Comparison of ENCODE assay signal across 8 cellular contexts in the genomic region with DNA sequence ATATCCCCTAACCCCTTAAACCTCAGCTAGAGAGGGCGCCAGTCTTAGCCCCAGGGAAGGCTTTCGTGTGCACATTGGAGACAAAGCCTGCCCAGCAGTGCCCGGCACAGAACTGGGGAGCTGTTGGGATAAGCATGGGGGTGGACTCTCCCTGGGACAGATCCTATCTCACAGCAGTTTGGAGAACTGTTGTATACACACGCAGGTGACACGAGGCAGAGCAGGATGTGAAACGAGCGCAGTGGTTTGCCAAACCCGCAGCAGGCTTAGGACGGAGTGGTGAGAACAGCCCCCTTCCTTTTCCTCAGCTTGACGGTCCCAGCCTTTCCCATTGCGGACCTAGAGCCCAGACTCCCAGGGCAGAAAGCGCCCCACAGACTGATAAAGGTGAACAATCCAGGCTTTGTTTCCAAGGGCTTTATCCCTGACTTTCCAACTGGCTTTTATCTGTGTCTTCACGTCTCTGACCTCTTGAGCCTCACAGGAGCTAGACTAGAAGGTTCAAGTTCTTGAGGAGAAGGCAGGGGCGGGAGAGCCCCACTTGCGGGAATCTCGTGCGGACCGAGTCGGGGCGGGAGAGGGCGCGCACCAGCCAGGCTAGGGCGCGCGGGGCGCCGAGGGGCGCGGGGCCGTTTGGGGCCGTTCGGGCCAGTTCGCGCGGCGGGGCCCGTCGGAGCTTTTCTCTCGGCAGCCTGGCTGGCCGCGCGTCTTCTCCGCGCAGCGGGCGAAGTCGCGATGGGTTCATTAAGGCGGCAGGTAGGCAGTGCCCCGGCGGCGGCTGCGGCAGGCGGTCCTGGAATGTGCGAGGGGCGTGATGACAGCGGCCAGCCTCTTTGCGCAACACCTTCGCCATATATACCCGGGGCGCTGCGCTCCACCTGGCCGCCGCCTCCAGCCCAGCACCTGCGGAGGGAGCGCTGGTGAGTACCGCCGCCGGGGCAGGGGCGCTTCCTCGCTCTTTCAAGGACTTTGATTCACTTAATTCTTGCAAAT.
A peak's percentile ranks its signal among the peaks of the same experiment; 100 is the strongest.
DNase-seq lines count a peak whose midpoint lies in the region; ATAC-seq and FAIRE-seq lines count a peak whose summit lies in the region.
"Had no signal": no experiment of that assay in that cellular context is flagged by ENCODE, and none has a peak within 500 bp of the region (broad histone marks: within the 10 kb centered on the region; RNA-seq: fewer than 3 reads in every experiment).

A gene with protein sequence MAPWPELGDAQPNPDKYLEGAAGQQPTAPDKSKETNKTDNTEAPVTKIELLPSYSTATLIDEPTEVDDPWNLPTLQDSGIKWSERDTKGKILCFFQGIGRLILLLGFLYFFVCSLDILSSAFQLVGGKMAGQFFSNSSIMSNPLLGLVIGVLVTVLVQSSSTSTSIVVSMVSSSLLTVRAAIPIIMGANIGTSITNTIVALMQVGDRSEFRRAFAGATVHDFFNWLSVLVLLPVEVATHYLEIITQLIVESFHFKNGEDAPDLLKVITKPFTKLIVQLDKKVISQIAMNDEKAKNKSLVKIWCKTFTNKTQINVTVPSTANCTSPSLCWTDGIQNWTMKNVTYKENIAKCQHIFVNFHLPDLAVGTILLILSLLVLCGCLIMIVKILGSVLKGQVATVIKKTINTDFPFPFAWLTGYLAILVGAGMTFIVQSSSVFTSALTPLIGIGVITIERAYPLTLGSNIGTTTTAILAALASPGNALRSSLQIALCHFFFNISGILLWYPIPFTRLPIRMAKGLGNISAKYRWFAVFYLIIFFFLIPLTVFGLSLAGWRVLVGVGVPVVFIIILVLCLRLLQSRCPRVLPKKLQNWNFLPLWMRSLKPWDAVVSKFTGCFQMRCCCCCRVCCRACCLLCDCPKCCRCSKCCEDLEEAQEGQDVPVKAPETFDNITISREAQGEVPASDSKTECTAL (plus strand): TSS at position 881 of the 993 bp plus-strand sequence. CDS start 6,650 bp downstream, outside the sequence.

- H3K4me3 ChIP-seq in iPS-15b (ENCODE audit: low read depth, low read length) (peak within 1 kb of the TSS; percentile 31), rectal smooth muscle tissue (ENCODE audit: low read length) (peak within 1 kb of the TSS; percentile 14)
- H3K4me3 ChIP-seq: PC-9 had no signal

- H3K27me3 ChIP-seq in iPS-15b (ENCODE audit: control insufficient read depth, insufficient read depth, low read length) (peaks cover 44% of the 10 kb centered on the region), rectal smooth muscle tissue (ENCODE audit: control insufficient read depth, insufficient read depth, low read length) (peaks cover 9% of the 10 kb centered on the region)

- H3K9ac ChIP-seq in iPS-15b (ENCODE audit: low read depth, low read length) (no peak within 1 kb of the TSS), rectal smooth muscle tissue (ENCODE audit: low read length) (no peak within 1 kb of the TSS)

- H3K27ac ChIP-seq in rectal smooth muscle tissue (ENCODE audit: low read depth, low read length), result no peak within 1 kb of the TSS
- H3K27ac ChIP-seq: PC-9 had no signal

- no peaks in the 10 kb centered on the region for H3K36me3 ChIP-seq in iPS-15b (ENCODE audit: control insufficient read depth, insufficient read depth, low read length)
- H3K36me3 ChIP-seq in rectal smooth muscle tissue (ENCODE audit: control insufficient read depth, insufficient read depth, low read length), result no peaks in the 10 kb centered on the region

- H3K9me3 ChIP-seq in iPS-15b (ENCODE audit: control insufficient read depth, insufficient read depth, low read length), result no peaks in the 10 kb centered on the region

- no peak for ATAC-seq in GM19351 (IDR thresholded peaks at IDR 0.05; ENCODE audit: unreplicated experiment)
- no peak for ATAC-seq in GM21390 (IDR thresholded peaks at IDR 0.05; ENCODE audit: unreplicated experiment)

- H3K4me1 ChIP-seq in iPS-15b (ENCODE audit: control insufficient read depth, insufficient read depth, low read length), result peaks cover 7% of the 10 kb centered on the region
- no peaks in the 10 kb centered on the region for H3K4me1 ChIP-seq in rectal smooth muscle tissue (ENCODE audit: control insufficient read depth, insufficient read depth, low read length)

- FAIRE-seq in GM19239 (lab: Jason Lieb, UNC), result no peak

- peak; percentile 22 for DNase-seq in GM19239 (ENCODE audit: insufficient read length, low spot score)
- DNase-seq in NCI-H510A treated with DMSO at 0.1 percent for 48 hours (lab: John Stamatoyannopoulos, UW), result peak; percentile 29
- DNase-seq in NCI-H2196 treated with DMSO at 0.1 percent for 48 hours (lab: John Stamatoyannopoulos, UW; ENCODE audit: unreplicated experiment), result no peak
